ENCODE assay signal across 31 cellular contexts in the genomic region with DNA sequence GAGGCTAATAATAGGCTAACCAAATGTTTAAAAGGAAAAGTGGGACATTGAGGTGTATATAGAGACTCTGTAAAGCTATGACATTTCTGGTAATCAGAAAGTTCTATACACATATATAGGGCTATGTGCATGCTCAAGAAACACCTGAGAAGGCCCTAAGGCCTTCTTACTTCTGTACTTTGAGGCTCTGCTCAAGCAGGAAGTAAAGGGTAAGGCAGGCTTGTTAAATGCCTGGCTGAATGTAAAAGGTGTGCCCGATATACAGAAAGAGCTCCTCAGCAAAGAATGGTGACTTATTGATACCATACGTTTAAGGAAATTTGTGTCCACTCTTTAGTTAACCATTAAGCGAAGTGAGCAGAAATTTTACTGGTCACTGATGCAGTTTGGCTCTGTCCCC.
"Had no signal": no experiment of that assay in that cellular context is flagged by ENCODE, and none has a peak within 500 bp of the region (broad histone marks: within the 10 kb centered on the region; RNA-seq: fewer than 3 reads in every experiment).

No MANE protein-coding gene starts in this region.

- H3K27ac ChIP-seq: brain microvascular endothelial cell, coronary artery, gastroesophageal sphincter, heart right ventricle had no signal

- H3K36me3 ChIP-seq: brain microvascular endothelial cell, esophagus squamous epithelium, gastroesophageal sphincter, heart right ventricle had no signal

- DNase-seq: activated CD4-positive, alpha-beta T cell treated with anti-CD3 and anti-CD28 coated beads for 36 hours; activated CD4-positive, alpha-beta T cell treated with anti-CD3 and anti-CD28 coated beads, Interleukin-2, amount 10 ng/mL, durations not matched to agents 7 days and 5 days; activated CD4-positive, alpha-beta T cell treated with anti-CD3 and anti-CD28 coated beads, Interleukin-2, amount 50 U/mL, for 48 hours; activated CD4-positive, CD25-positive, alpha-beta regulatory T cell; activated CD4-positive, CD25-positive, alpha-beta regulatory T cell treated with anti-CD3 and anti-CD28 coated beads, Interleukin-2, amount 50 U/mL, for 72 hours; activated CD8-positive, alpha-beta memory T cell treated with anti-CD3 and anti-CD28 coated beads, Interleukin-2, amount 10 ng/mL, durations not matched to agents 7 days and 5 days; activated CD8-positive, alpha-beta memory T cell treated with anti-CD3 and anti-CD28 coated beads, Interleukin-2, amount 50 U/mL, for 4 hours; activated CD8-positive, alpha-beta T cell treated with anti-CD3 and anti-CD28 coated beads, Interleukin-2, amount 10 ng/mL, durations not matched to agents 7 days and 5 days; activated gamma-delta T cell; activated naive CD4-positive, alpha-beta T cell; activated naive CD4-positive, alpha-beta T cell treated with anti-CD3 and anti-CD28 coated beads, Interleukin-2, amount 10 ng/mL, durations not matched to agents 7 days and 5 days; activated naive CD8-positive, alpha-beta T cell treated with anti-CD3 and anti-CD28 coated beads, Interleukin-2, amount 10 ng/mL, durations not matched to agents 7 days and 5 days; activated T-cell treated with anti-CD3 and anti-CD28 coated beads, Interleukin-2, amount 50 U/mL, for 1 hour; activated T-cell treated with anti-CD3 and anti-CD28 coated beads, Interleukin-2, amount 50 U/mL, for 48 hours; amniotic stem cell; anterior cingulate cortex; brain microvascular endothelial cell; dermis blood vessel endothelial cell; effector CD4-positive, alpha-beta T cell; effector memory CD8-positive, alpha-beta T cell; erythroblast; esophagus squamous epithelium; foreskin melanocyte; heart right ventricle; T-helper 2 cell had no signal

- H3K4me3 ChIP-seq: coronary artery, esophagus squamous epithelium, gastroesophageal sphincter, heart right ventricle had no signal

- H3K4me1 ChIP-seq: esophagus squamous epithelium, gastroesophageal sphincter, heart right ventricle had no signal

- ATAC-seq: activated CD4-positive, alpha-beta T cell treated with anti-CD3 and anti-CD28 coated beads for 36 hours; activated CD8-positive, alpha-beta memory T cell treated with anti-CD3 and anti-CD28 coated beads, Interleukin-2, amount 10 ng/mL, durations not matched to agents 7 days and 5 days; activated CD8-positive, alpha-beta T cell treated with anti-CD3 and anti-CD28 coated beads, Interleukin-2, amount 10 ng/mL, durations not matched to agents 7 days and 5 days; activated naive CD4-positive, alpha-beta T cell treated with anti-CD3 and anti-CD28 coated beads, Interleukin-2, amount 50 U/mL, for 72 hours; effector memory CD8-positive, alpha-beta T cell; gastroesophageal sphincter; heart right ventricle had no signal

- H3K4me3 Mint-ChIP-seq: activated CD4-positive, alpha-beta T cell treated with anti-CD3 and anti-CD28 coated beads for 36 hours; activated CD4-positive, alpha-beta T cell treated with anti-CD3 and anti-CD28 coated beads, Interleukin-2, amount 10 ng/mL, durations not matched to agents 7 days and 5 days; activated CD8-positive, alpha-beta memory T cell treated with anti-CD3 and anti-CD28 coated beads, Interleukin-2, amount 10 ng/mL, durations not matched to agents 7 days and 5 days; activated CD8-positive, alpha-beta T cell treated with anti-CD3 and anti-CD28 coated beads, Interleukin-2, amount 10 ng/mL, durations not matched to agents 7 days and 5 days; activated naive CD4-positive, alpha-beta T cell treated with anti-CD3 and anti-CD28 coated beads, Interleukin-2, amount 10 ng/mL, durations not matched to agents 7 days and 5 days; activated naive CD8-positive, alpha-beta T cell treated with anti-CD3 and anti-CD28 coated beads, Interleukin-2, amount 10 ng/mL, durations not matched to agents 7 days and 5 days; activated T-helper 1 cell treated with anti-CD3 and anti-CD28 coated beads, Interleukin-12 subunit alpha, Interleukin-12 subunit beta, Interleukin-2, Interleukin-4 antibody, amounts not matched to agents 30 ng/mL and 10 ng/mL and 1 ng/mL, durations not matched to agents 14 hours and 24 hours and 36 hours; central memory CD8-positive, alpha-beta T cell; effector memory CD8-positive, alpha-beta T cell had no signal

- H3K9me3 Mint-ChIP-seq: activated CD4-positive, alpha-beta T cell treated with anti-CD3 and anti-CD28 coated beads, Interleukin-2, amount 10 ng/mL, durations not matched to agents 7 days and 5 days; activated naive CD4-positive, alpha-beta T cell treated with anti-CD3 and anti-CD28 coated beads, Interleukin-2, amount 10 ng/mL, durations not matched to agents 7 days and 5 days; activated naive CD8-positive, alpha-beta T cell treated with anti-CD3 and anti-CD28 coated beads, Interleukin-2, amount 10 ng/mL, durations not matched to agents 7 days and 5 days; activated T-helper 1 cell treated with anti-CD3 and anti-CD28 coated beads, Interleukin-12 subunit alpha, Interleukin-12 subunit beta, Interleukin-2, Interleukin-4 antibody, amounts not matched to agents 30 ng/mL and 10 ng/mL and 1 ng/mL, durations not matched to agents 14 hours and 24 hours and 36 hours had no signal

- H3K27ac Mint-ChIP-seq: activated CD4-positive, alpha-beta T cell treated with anti-CD3 and anti-CD28 coated beads for 36 hours; activated CD4-positive, alpha-beta T cell treated with anti-CD3 and anti-CD28 coated beads, Interleukin-2, amount 10 ng/mL, durations not matched to agents 7 days and 5 days; activated CD8-positive, alpha-beta memory T cell treated with anti-CD3 and anti-CD28 coated beads, Interleukin-2, amount 10 ng/mL, durations not matched to agents 7 days and 5 days; activated CD8-positive, alpha-beta T cell treated with anti-CD3 and anti-CD28 coated beads, Interleukin-2, amount 10 ng/mL, durations not matched to agents 7 days and 5 days; activated naive CD4-positive, alpha-beta T cell treated with anti-CD3 and anti-CD28 coated beads, Interleukin-2, amount 10 ng/mL, durations not matched to agents 7 days and 5 days; activated naive CD4-positive, alpha-beta T cell treated with anti-CD3 and anti-CD28 coated beads, Interleukin-2, amount 50 U/mL, for 72 hours; activated naive CD8-positive, alpha-beta T cell treated with anti-CD3 and anti-CD28 coated beads, Interleukin-2, amount 10 ng/mL, durations not matched to agents 7 days and 5 days; activated T-helper 1 cell treated with anti-CD3 and anti-CD28 coated beads, Interleukin-12 subunit alpha, Interleukin-12 subunit beta, Interleukin-2, Interleukin-4 antibody, amounts not matched to agents 30 ng/mL and 10 ng/mL and 1 ng/mL, durations not matched to agents 14 hours and 24 hours and 36 hours; activated T-helper 2 cell treated with anti-CD3 and anti-CD28 coated beads, Interferon-gamma antibody, Interleukin-2, Interleukin-4, amounts not matched to agents 10 μg/mL and 5 μg/mL and 100 μg/mL, durations not matched to agents 14 hours and 24 hours and 36 hours; effector memory CD8-positive, alpha-beta T cell had no signal

- H3K4me1 Mint-ChIP-seq: activated CD4-positive, alpha-beta T cell treated with anti-CD3 and anti-CD28 coated beads for 36 hours; activated CD4-positive, alpha-beta T cell treated with anti-CD3 and anti-CD28 coated beads, Interleukin-2, amount 10 ng/mL, durations not matched to agents 7 days and 5 days; activated CD8-positive, alpha-beta memory T cell treated with anti-CD3 and anti-CD28 coated beads, Interleukin-2, amount 10 ng/mL, durations not matched to agents 7 days and 5 days; activated naive CD4-positive, alpha-beta T cell treated with anti-CD3 and anti-CD28 coated beads, Interleukin-2, amount 10 ng/mL, durations not matched to agents 7 days and 5 days; activated naive CD8-positive, alpha-beta T cell treated with anti-CD3 and anti-CD28 coated beads, Interleukin-2, amount 10 ng/mL, durations not matched to agents 7 days and 5 days; central memory CD8-positive, alpha-beta T cell had no signal

- H3K27me3 Mint-ChIP-seq: activated naive CD4-positive, alpha-beta T cell treated with anti-CD3 and anti-CD28 coated beads, Interleukin-2, amount 10 ng/mL, durations not matched to agents 7 days and 5 days; effector memory CD8-positive, alpha-beta T cell had no signal

- H3K36me3 Mint-ChIP-seq: activated CD8-positive, alpha-beta memory T cell treated with anti-CD3 and anti-CD28 coated beads, Interleukin-2, amount 10 ng/mL, durations not matched to agents 7 days and 5 days; activated naive CD4-positive, alpha-beta T cell treated with anti-CD3 and anti-CD28 coated beads, Interleukin-2, amount 10 ng/mL, durations not matched to agents 7 days and 5 days; activated naive CD8-positive, alpha-beta T cell treated with anti-CD3 and anti-CD28 coated beads, Interleukin-2, amount 10 ng/mL, durations not matched to agents 7 days and 5 days had no signal

- H3K27me3 ChIP-seq: brain microvascular endothelial cell, esophagus squamous epithelium had no signal
